In the genomic region with DNA sequence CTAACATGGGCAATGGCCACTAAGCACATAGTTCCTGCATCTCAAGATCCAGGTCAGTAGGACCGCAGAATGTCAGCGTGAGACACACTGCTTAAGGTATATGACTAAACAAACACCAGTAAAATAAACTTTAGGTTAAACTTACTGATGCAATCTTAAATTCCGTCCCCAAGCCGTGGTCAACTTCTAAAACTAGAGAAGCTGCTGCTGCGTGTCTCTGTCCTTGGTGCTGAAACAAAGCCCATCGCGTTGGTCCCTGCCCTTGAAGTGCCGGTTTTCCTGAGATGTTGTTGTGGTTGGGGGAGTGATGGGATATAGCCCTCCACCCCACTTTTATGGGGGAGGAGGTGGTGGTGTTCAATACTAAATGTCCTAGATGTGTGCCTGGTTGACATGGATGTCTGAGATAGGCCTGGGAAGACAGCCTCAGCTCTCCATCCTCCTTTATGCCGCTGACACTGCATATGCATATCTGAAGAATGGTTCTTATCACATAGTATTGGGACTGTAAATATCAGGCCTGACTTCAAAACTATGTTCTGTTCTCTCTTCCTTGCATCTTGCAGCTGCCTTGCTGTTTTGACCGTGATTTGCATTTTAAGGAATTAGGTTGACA, we compare ENCODE assay signal across 1 cellular context.
TF ChIP-seq lines count a peak whose summit lies in the region.

No MANE protein-coding gene starts in this region.

TF ChIP-seq in HepG2, 621 proteins besides CTCF, POLR2A, EP300 and RAD21 (continued from another document and continues in another):
- TF ChIP-seq, protein P1, sequence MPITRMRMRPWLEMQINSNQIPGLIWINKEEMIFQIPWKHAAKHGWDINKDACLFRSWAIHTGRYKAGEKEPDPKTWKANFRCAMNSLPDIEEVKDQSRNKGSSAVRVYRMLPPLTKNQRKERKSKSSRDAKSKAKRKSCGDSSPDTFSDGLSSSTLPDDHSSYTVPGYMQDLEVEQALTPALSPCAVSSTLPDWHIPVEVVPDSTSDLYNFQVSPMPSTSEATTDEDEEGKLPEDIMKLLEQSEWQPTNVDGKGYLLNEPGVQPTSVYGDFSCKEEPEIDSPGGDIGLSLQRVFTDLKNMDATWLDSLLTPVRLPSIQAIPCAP (CRISPR knock-in tag; IDR thresholded peaks at IDR 0.05; ENCODE audit: low read depth) = no peak
- TF ChIP-seq ZFP37 (CRISPR knock-in tag; IDR thresholded peaks at IDR 0.05; ENCODE audit: borderline replicate concordance) (peak; percentile 79; the same call in 1 of the 2 replicates), HHEX (CRISPR knock-in tag; IDR thresholded peaks at IDR 0.05) (no peak), DMTF1 (CRISPR knock-in tag; IDR thresholded peaks at IDR 0.05) (no peak), MEF2D (CRISPR knock-in tag; IDR thresholded peaks at IDR 0.05) (peak; percentile 55; the same call in 1 of the 2 replicates), DNMT3B (CRISPR knock-in tag; conservative IDR thresholded peaks at IDR 0.05) (0 out of 2 replicates have a peak, but pooled peaks have one; percentile 58), PPARG (CRISPR knock-in tag; conservative IDR thresholded peaks at IDR 0.05) (0 out of 2 replicates have a peak, but pooled peaks have one; percentile 27), HMGXB3 (CRISPR knock-in tag; IDR thresholded peaks at IDR 0.05; ENCODE audit: borderline replicate concordance) (peak; percentile 54; the same call in 1 of the 2 replicates), SOX5 (CRISPR knock-in tag; IDR thresholded peaks at IDR 0.05; ENCODE audit: borderline replicate concordance) (peak; percentile 35; the same call in 1 of the 2 replicates), TOPORS (CRISPR knock-in tag; IDR thresholded peaks at IDR 0.05) (no peak), MED1 (CRISPR knock-in tag; IDR thresholded peaks at IDR 0.05) (0 out of 2 replicates have a peak, but pooled peaks have one; percentile 35), SMAD3 (CRISPR knock-in tag; IDR thresholded peaks at IDR 0.05) (peak; percentile 84), ZNF12 (CRISPR knock-in tag; IDR thresholded peaks at IDR 0.05) (0 out of 2 replicates have a peak, but pooled peaks have one; percentile 48), ZFP36L2 (CRISPR knock-in tag; IDR thresholded peaks at IDR 0.05) (peak; percentile 77; the same call in 1 of the 2 replicates), ZNF496 (CRISPR knock-in tag; IDR thresholded peaks at IDR 0.05; ENCODE audit: insufficient replicate concordance) (no peak), ZBTB8A (CRISPR knock-in tag; IDR thresholded peaks at IDR 0.05; ENCODE audit: borderline replicate concordance, low read depth) (no peak), RARA (CRISPR knock-in tag; IDR thresholded peaks at IDR 0.05) (peak; percentile 62), XRCC5 (optimal IDR thresholded peaks at IDR 0.05; ENCODE audit: low read length) (no peak), MTF1 (CRISPR knock-in tag; IDR thresholded peaks at IDR 0.05) (no peak; the same call in 1 of the 2 replicates), CHD2 (IDR thresholded peaks at IDR 0.05; ENCODE audit: low read depth, low read length) (no peak), ERF (CRISPR knock-in tag; IDR thresholded peaks at IDR 0.05) (peak; percentile 77), SOX13 (IDR thresholded peaks at IDR 0.05) (no peak), SOX13 (CRISPR knock-in tag; conservative IDR thresholded peaks at IDR 0.05 in 1 of 2, IDR thresholded peaks at IDR 0.05 in 1 of 2) (peak in 1 of 2 experiments; percentile 29; a peak in 1 of 4 replicates), SRY (CRISPR knock-in tag; IDR thresholded peaks at IDR 0.05) (peak; percentile 61; the same call in 1 of the 2 replicates), ZSCAN9 (CRISPR knock-in tag; IDR thresholded peaks at IDR 0.05; ENCODE audit: borderline replicate concordance) (peak; percentile 95), EED (CRISPR knock-in tag; IDR thresholded peaks at IDR 0.05) (no peak), ZMAT5 (CRISPR knock-in tag; IDR thresholded peaks at IDR 0.05; ENCODE audit: borderline replicate concordance, low read depth) (no peak), CEBPG (CRISPR knock-in tag; IDR thresholded peaks at IDR 0.05) (0 out of 2 replicates have a peak, but pooled peaks have one; percentile 20), ZNF3 (CRISPR knock-in tag; IDR thresholded peaks at IDR 0.05) (no peak), SATB2 (CRISPR knock-in tag; IDR thresholded peaks at IDR 0.05) (0 out of 2 replicates have a peak, but pooled peaks have one; percentile 50), ZNF713 (CRISPR knock-in tag; IDR thresholded peaks at IDR 0.05) (no peak), ZNF263 (CRISPR knock-in tag; IDR thresholded peaks at IDR 0.05) (no peak), PHF21A (CRISPR knock-in tag; IDR thresholded peaks at IDR 0.05) (no peak), ZNF574 (CRISPR knock-in tag; IDR thresholded peaks at IDR 0.05) (0 out of 2 replicates have a peak, but pooled peaks have one; percentile 23), KLF6 (CRISPR knock-in tag; IDR thresholded peaks at IDR 0.05) (peak; percentile 84)
- TF ChIP-seq, protein P2, sequence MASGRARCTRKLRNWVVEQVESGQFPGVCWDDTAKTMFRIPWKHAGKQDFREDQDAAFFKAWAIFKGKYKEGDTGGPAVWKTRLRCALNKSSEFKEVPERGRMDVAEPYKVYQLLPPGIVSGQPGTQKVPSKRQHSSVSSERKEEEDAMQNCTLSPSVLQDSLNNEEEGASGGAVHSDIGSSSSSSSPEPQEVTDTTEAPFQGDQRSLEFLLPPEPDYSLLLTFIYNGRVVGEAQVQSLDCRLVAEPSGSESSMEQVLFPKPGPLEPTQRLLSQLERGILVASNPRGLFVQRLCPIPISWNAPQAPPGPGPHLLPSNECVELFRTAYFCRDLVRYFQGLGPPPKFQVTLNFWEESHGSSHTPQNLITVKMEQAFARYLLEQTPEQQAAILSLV (CRISPR knock-in tag; IDR thresholded peaks at IDR 0.05; ENCODE audit: borderline replicate concordance) = peak; percentile 41; the same call in 1 of the 2 replicates
- TF ChIP-seq, protein P3, sequence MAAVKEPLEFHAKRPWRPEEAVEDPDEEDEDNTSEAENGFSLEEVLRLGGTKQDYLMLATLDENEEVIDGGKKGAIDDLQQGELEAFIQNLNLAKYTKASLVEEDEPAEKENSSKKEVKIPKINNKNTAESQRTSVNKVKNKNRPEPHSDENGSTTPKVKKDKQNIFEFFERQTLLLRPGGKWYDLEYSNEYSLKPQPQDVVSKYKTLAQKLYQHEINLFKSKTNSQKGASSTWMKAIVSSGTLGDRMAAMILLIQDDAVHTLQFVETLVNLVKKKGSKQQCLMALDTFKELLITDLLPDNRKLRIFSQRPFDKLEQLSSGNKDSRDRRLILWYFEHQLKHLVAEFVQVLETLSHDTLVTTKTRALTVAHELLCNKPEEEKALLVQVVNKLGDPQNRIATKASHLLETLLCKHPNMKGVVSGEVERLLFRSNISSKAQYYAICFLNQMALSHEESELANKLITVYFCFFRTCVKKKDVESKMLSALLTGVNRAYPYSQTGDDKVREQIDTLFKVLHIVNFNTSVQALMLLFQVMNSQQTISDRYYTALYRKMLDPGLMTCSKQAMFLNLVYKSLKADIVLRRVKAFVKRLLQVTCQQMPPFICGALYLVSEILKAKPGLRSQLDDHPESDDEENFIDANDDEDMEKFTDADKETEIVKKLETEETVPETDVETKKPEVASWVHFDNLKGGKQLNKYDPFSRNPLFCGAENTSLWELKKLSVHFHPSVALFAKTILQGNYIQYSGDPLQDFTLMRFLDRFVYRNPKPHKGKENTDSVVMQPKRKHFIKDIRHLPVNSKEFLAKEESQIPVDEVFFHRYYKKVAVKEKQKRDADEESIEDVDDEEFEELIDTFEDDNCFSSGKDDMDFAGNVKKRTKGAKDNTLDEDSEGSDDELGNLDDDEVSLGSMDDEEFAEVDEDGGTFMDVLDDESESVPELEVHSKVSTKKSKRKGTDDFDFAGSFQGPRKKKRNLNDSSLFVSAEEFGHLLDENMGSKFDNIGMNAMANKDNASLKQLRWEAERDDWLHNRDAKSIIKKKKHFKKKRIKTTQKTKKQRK (IDR thresholded peaks at IDR 0.05; ENCODE audit: low read length) = no peak
- TF ChIP-seq, protein P4, sequence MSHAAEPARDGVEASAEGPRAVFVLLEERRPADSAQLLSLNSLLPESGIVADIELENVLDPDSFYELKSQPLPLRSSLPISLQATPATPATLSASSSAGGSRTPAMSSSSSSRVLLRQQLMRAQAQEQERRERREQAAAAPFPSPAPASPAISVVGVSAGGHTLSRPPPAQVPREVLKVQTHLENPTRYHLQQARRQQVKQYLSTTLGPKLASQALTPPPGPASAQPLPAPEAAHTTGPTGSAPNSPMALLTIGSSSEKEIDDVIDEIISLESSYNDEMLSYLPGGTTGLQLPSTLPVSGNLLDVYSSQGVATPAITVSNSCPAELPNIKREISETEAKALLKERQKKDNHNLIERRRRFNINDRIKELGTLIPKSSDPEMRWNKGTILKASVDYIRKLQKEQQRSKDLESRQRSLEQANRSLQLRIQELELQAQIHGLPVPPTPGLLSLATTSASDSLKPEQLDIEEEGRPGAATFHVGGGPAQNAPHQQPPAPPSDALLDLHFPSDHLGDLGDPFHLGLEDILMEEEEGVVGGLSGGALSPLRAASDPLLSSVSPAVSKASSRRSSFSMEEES (CRISPR knock-in tag; IDR thresholded peaks at IDR 0.05) = peak; percentile 62; the same call in 1 of the 2 replicates
- TF ChIP-seq, protein P5, sequence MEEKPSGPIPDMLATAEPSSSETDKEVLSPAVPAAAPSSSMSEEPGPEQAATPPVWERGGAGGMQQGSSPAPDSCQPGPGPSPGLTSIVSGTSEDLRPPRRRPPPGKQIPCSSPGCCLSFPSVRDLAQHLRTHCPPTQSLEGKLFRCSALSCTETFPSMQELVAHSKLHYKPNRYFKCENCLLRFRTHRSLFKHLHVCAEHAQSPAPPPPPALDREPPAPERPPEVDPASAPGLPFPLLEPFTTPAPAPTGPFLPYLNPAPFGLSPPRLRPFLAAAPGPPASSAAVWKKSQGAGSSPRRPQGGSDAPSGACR (CRISPR knock-in tag; IDR thresholded peaks at IDR 0.05) = no peak
